Comparison of ENCODE assay signal across 16 cellular contexts in genomic region chr14:48584031-48584430, GRCh38.
DNase-seq lines count a peak whose midpoint lies in the region; ATAC-seq, FAIRE-seq and TF ChIP-seq lines count a peak whose summit lies in the region.
"Had no signal": no experiment of that assay in that cellular context is flagged by ENCODE, and none has a peak within 500 bp of the region (broad histone marks: within the 10 kb centered on the region; RNA-seq: fewer than 3 reads in every experiment).

No MANE protein-coding gene starts in this region.

- H3K4me1 Mint-ChIP-seq in naive thymus-derived CD8-positive, alpha-beta T cell, result no peaks in the 10 kb centered on the region
- H3K4me1 Mint-ChIP-seq: activated naive CD4-positive, alpha-beta T cell treated with anti-CD3 and anti-CD28 coated beads, Interleukin-2, amount 50 U/mL, for 24 hours had no signal

- no peaks in the 10 kb centered on the region for H3K9me3 ChIP-seq in small intestine (ENCODE audit: control insufficient read depth, low read depth)

- POLR2A ChIA-PET in naive thymus-derived CD8-positive, alpha-beta T cell (lab: Charles Lee), result no interaction called here

- H3K36me3 ChIP-seq in kidney epithelial cell (ENCODE audit: control insufficient read depth, insufficient read depth, low read length) (no peaks in the 10 kb centered on the region), small intestine (ENCODE audit: control insufficient read depth in 2 of 2, insufficient read depth in 2 of 2, low read length in 2 of 2) (no peaks in the 10 kb centered on the region)

- H3K4me3 Mint-ChIP-seq in naive thymus-derived CD8-positive, alpha-beta T cell, result no peak overlapping the region
- H3K4me3 Mint-ChIP-seq: activated CD8-positive, alpha-beta T cell treated with anti-CD3 and anti-CD28 coated beads, Interleukin-2, amount 10 ng/mL, durations not matched to agents 7 days and 5 days; activated naive CD4-positive, alpha-beta T cell treated with anti-CD3 and anti-CD28 coated beads, Interleukin-2, amount 50 U/mL, for 24 hours; dendritic cell treated with granulocyte-macrophage colony-stimulating factor and Interleukin-4, amounts not matched to agents 40 ng/mL and 50 ng/mL, for 4 days; type B pancreatic cell had no signal

- H3K27me3 Mint-ChIP-seq in naive thymus-derived CD8-positive, alpha-beta T cell, result peaks cover 0 to 1% (median 0%) of the 10 kb centered on the region in 5 donors
- H3K27me3 Mint-ChIP-seq: activated naive CD4-positive, alpha-beta T cell treated with anti-CD3 and anti-CD28 coated beads, Interleukin-2, amount 50 U/mL, for 24 hours; dendritic cell treated with granulocyte-macrophage colony-stimulating factor and Interleukin-4, amounts not matched to agents 40 ng/mL and 50 ng/mL, for 4 days; type B pancreatic cell had no signal

- ATAC-seq in GM19452 (IDR thresholded peaks at IDR 0.05; ENCODE audit: unreplicated experiment) (peak; percentile 74), HG02938 (IDR thresholded peaks at IDR 0.05; ENCODE audit: unreplicated experiment) (peak; percentile 86)
- no peak for ATAC-seq in naive thymus-derived CD8-positive, alpha-beta T cell
- ATAC-seq: activated CD8-positive, alpha-beta T cell treated with anti-CD3 and anti-CD28 coated beads, Interleukin-2, amount 10 ng/mL, durations not matched to agents 7 days and 5 days had no signal

- H3K27ac ChIP-seq in small intestine (ENCODE audit: low read depth in 1 of 2, low read length in 1 of 2), result no peak overlapping the region
- H3K27ac ChIP-seq: hepatocyte, KMS-11 had no signal

- no peak for FAIRE-seq in small intestine (lab: Jason Lieb, UNC)
- FAIRE-seq: D721Med had no signal

- no peak overlapping the region for H3K27ac Mint-ChIP-seq in naive thymus-derived CD8-positive, alpha-beta T cell
- H3K27ac Mint-ChIP-seq: activated CD8-positive, alpha-beta T cell treated with anti-CD3 and anti-CD28 coated beads, Interleukin-2, amount 10 ng/mL, durations not matched to agents 7 days and 5 days; activated naive CD4-positive, alpha-beta T cell treated with anti-CD3 and anti-CD28 coated beads, Interleukin-2, amount 50 U/mL, for 24 hours; dendritic cell treated with granulocyte-macrophage colony-stimulating factor and Interleukin-4, amounts not matched to agents 40 ng/mL and 50 ng/mL, for 4 days; type B pancreatic cell had no signal

- H3K27me3 ChIP-seq in kidney epithelial cell (ENCODE audit: control insufficient read depth, insufficient read depth, low read length), result no peaks in the 10 kb centered on the region
- H3K27me3 ChIP-seq in small intestine (ENCODE audit: control insufficient read depth in 2 of 2, insufficient read depth in 2 of 2, low read length in 2 of 2), result no peaks in the 10 kb centered on the region
- H3K27me3 ChIP-seq: hepatocyte had no signal

- H3K4me3 ChIP-seq in kidney epithelial cell (ENCODE audit: low read depth, low read length), result no peak overlapping the region
- H3K4me3 ChIP-seq in small intestine (ENCODE audit: low read depth in 1 of 2, low read length in 2 of 2), result no peak overlapping the region
- H3K4me3 ChIP-seq: hepatocyte had no signal

- DNase-seq in MV-4-11 (lab: John Stamatoyannopoulos, UW) (peak; percentile 85), kidney epithelial cell (ENCODE audit: low read depth) (peak; percentile 32), small intestine (no peak), NCI-H1105 treated with DMSO at 0.1 percent for 48 hours (lab: John Stamatoyannopoulos, UW) (no peak), NCI-H2171 (lab: John Stamatoyannopoulos, UW) (no peak)
- DNase-seq in naive thymus-derived CD8-positive, alpha-beta T cell, result no peak
- DNase-seq: activated CD8-positive, alpha-beta T cell treated with anti-CD3 and anti-CD28 coated beads, Interleukin-2, amount 10 ng/mL, durations not matched to agents 7 days and 5 days; NCI-H526 treated with DMSO at 0.1 percent for 48 hours had no signal

- WGBS in small intestine, 3 donors, result 27 to 31% (median 29%) methylated on average over 2 of the region's 2 CpGs

- peaks cover 0 to 20% (median 0%) of the 10 kb centered on the region in 9 donors for H3K9me3 Mint-ChIP-seq in naive thymus-derived CD8-positive, alpha-beta T cell
- H3K9me3 Mint-ChIP-seq: activated naive CD4-positive, alpha-beta T cell treated with anti-CD3 and anti-CD28 coated beads, Interleukin-2, amount 50 U/mL, for 24 hours; type B pancreatic cell had no signal

- TF ChIP-seq CTCF in kidney epithelial cell (IDR thresholded peaks at IDR 0.05; ENCODE audit: insufficient read depth, low read length, poor library complexity, severe bottlenecking), result no peak

- H3K4me1 ChIP-seq in small intestine (ENCODE audit: control insufficient read depth in 2 of 2, insufficient read depth in 1 of 2, low read depth in 1 of 2, low read length in 1 of 2), result no peaks in the 10 kb centered on the region

- H3K36me3 Mint-ChIP-seq in naive thymus-derived CD8-positive, alpha-beta T cell, result no peaks in the 10 kb centered on the region
- H3K36me3 Mint-ChIP-seq: activated naive CD4-positive, alpha-beta T cell treated with anti-CD3 and anti-CD28 coated beads, Interleukin-2, amount 50 U/mL, for 24 hours; type B pancreatic cell had no signal

Comparison
In these comparisons a context has a peak if more than half of its experiments do, and no peak if none do; other contexts are left out.
1. ATAC-seq: peak in GM19452 (single experiment) and HG02938 (single experiment); none in naive thymus-derived CD8-positive, alpha-beta T cell (0 of 2).
2. DNase-seq: peak in MV-4-11 (single experiment) and kidney epithelial cell (single experiment); none in naive thymus-derived CD8-positive, alpha-beta T cell (0 of 10), small intestine (single experiment), NCI-H1105 treated with DMSO at 0.1 percent for 48 hours (single experiment) and NCI-H2171 (single experiment).